In genomic region chr1:4267381-4268261, GRCh38 we compare ENCODE assay signal across 15 cellular contexts.
DNase-seq lines count a peak whose midpoint lies in the region; ATAC-seq, FAIRE-seq and TF ChIP-seq lines count a peak whose summit lies in the region.
"Had no signal": no experiment of that assay in that cellular context is flagged by ENCODE, and none has a peak within 500 bp of the region (broad histone marks: within the 10 kb centered on the region; RNA-seq: fewer than 3 reads in every experiment).

No MANE protein-coding gene starts in this region.

- H3K27ac Mint-ChIP-seq in progenitor cell of endocrine pancreas, result peak overlapping the region; percentile 30
- H3K27ac Mint-ChIP-seq: activated naive CD4-positive, alpha-beta T cell treated with anti-CD3 and anti-CD28 coated beads, Interleukin-2, amount 50 U/mL, for 24 hours had no signal

- no peak for TF ChIP-seq CTCF in progenitor cell of endocrine pancreas (IDR thresholded peaks at IDR 0.05; ENCODE audit: unreplicated experiment)

- no peak for TF ChIP-seq POLR2A in H54 (IDR thresholded peaks at IDR 0.05; ENCODE audit: low read depth, low read length)

- FAIRE-seq in H54 (lab: Jason Lieb, UNC), result no peak
- FAIRE-seq: endometrium had no signal

- H3K9me3 Mint-ChIP-seq in progenitor cell of endocrine pancreas (ENCODE audit: low read depth), result no peaks in the 10 kb centered on the region
- H3K9me3 Mint-ChIP-seq: activated naive CD4-positive, alpha-beta T cell treated with anti-CD3 and anti-CD28 coated beads, Interleukin-2, amount 50 U/mL, for 24 hours had no signal

- no peak overlapping the region for H3K4me3 Mint-ChIP-seq in progenitor cell of endocrine pancreas (ENCODE audit: low read depth)
- H3K4me3 Mint-ChIP-seq: activated naive CD4-positive, alpha-beta T cell treated with anti-CD3 and anti-CD28 coated beads, Interleukin-2, amount 50 U/mL, for 24 hours had no signal

- peaks cover 18% of the 10 kb centered on the region for H3K27me3 Mint-ChIP-seq in progenitor cell of endocrine pancreas

- DNase-seq in GM19238 (ENCODE audit: insufficient read length, low spot score), result peak; percentile 69
- DNase-seq in progenitor cell of endocrine pancreas (ENCODE audit: low spot score, unreplicated experiment), result no peak
- no peak for DNase-seq in H54 (ENCODE audit: insufficient read length, low spot score)
- no peak for DNase-seq in DMS114 treated with DMSO at 0.1 percent for 48 hours (lab: John Stamatoyannopoulos, UW; ENCODE audit: unreplicated experiment)
- no peak for DNase-seq in anterior cingulate cortex (lab: John Stamatoyannopoulos, UW)
- DNase-seq in AG08395 (ENCODE audit: low spot score), result no peak
- DNase-seq: PC-3; stimulated activated CD4-positive, alpha-beta T cell treated with anti-CD3 and anti-CD28 coated beads, Interleukin-4, amount 100 ng/mL, for 4 hours; trophoblast cell; WERI-Rb-1 had no signal

- H3K4me1 Mint-ChIP-seq in progenitor cell of endocrine pancreas (ENCODE audit: low read depth), result peaks cover 13% of the 10 kb centered on the region
- H3K4me1 Mint-ChIP-seq: activated naive CD4-positive, alpha-beta T cell treated with anti-CD3 and anti-CD28 coated beads, Interleukin-2, amount 50 U/mL, for 24 hours had no signal

- no peaks in the 10 kb centered on the region for H3K36me3 Mint-ChIP-seq in progenitor cell of endocrine pancreas (ENCODE audit: insufficient read depth)
- H3K36me3 Mint-ChIP-seq: activated naive CD4-positive, alpha-beta T cell treated with anti-CD3 and anti-CD28 coated beads, Interleukin-2, amount 50 U/mL, for 24 hours had no signal

- ATAC-seq in HG02642 (IDR thresholded peaks at IDR 0.05; ENCODE audit: poor library complexity, unreplicated experiment), result peak; percentile 85
- ATAC-seq in HG03521 (IDR thresholded peaks at IDR 0.05; ENCODE audit: unreplicated experiment), result peak; percentile 84
- ATAC-seq: HCT116, PC-3 had no signal
